In the genomic region with DNA sequence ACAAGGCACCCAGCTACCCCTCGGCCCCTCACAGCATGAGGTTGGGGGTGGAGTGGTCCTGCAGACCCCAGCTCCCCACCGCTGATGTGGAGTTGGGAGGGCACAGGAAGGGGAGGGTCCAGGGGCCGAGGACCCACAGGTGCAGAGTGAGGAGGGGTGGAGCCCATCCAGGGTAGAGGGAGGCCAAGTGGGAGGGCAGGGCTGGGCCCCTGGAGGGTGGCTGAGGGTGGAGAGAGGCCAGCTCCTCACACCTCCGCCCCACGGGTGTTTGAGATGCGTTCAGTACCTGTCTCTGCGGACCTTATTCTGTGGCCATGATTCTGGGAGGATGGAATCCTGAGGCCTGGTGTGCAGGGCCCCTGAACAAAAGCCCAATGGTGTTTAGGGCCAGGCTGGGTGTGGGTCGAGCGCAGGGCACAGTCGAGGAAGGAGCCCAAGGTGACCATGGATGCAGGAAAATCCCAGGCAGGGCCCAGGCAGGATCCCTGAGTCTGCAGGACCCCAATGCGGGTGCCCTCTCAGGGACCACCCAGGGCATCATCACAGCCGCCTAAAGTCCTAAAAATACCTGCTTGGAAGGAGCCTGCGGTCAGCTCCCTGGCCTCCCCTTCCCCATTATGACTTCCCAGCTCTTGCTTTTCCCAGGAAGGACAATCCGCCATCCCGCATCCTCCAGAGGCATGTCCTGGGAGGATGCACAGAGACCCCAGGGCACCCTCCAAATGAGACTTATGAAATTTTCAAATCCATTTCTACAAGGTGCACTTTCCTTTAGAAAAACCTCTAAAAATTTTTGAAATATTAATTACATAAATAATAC, we compare ENCODE assay signal across 27 cellular contexts.
"Had no signal": no experiment of that assay in that cellular context is flagged by ENCODE, and none has a peak within 500 bp of the region (broad histone marks: within the 10 kb centered on the region; RNA-seq: fewer than 3 reads in every experiment).

No MANE protein-coding gene starts in this region.

- H3K36me3 Mint-ChIP-seq: activated naive CD8-positive, alpha-beta T cell had no signal

- H3K4me1 ChIP-seq: Peyer's patch had no signal

- DNase-seq: activated CD4-positive, alpha-beta T cell treated with anti-CD3 and anti-CD28 coated beads for 48 hours; activated CD4-positive, alpha-beta T cell treated with anti-CD3 and anti-CD28 coated beads, Interleukin-2, amount 50 U/mL, for 4 hours; activated CD4-positive, CD25-positive, alpha-beta regulatory T cell treated with anti-CD3 and anti-CD28 coated beads, Interleukin-2, amount 50 U/mL, for 72 hours; activated CD8-positive, alpha-beta T cell treated with anti-CD3 and anti-CD28 coated beads, Interleukin-2, amount 10 ng/mL, durations not matched to agents 7 days and 5 days; activated naive CD4-positive, alpha-beta T cell treated with anti-CD3 and anti-CD28 coated beads for 36 hours; activated T-cell treated with anti-CD3 and anti-CD28 coated beads, Interleukin-2, amount 50 U/mL, for 72 hours; amygdala; brain microvascular endothelial cell; IMR-90; Kasumi-1; KBM-7; NCI-H1105 treated with DMSO at 0.1 percent for 48 hours; NCI-H1436 treated with DMSO at 0.1 percent for 48 hours; NCI-H187; NCI-H2081; NCI-H510A treated with DMSO at 0.1 percent for 48 hours; NCI-H69; NK-92 treated with Interleukin-12 subunit alpha and Interleukin-12 subunit beta, amount 100 ng/mL, for 24 hours; OCI-M1; Peyer's patch; SHP77; T-helper 17 cell; T-helper 9 cell had no signal

- ATAC-seq: activated CD8-positive, alpha-beta T cell treated with anti-CD3 and anti-CD28 coated beads, Interleukin-2, amount 10 ng/mL, durations not matched to agents 7 days and 5 days; activated T-cell treated with anti-CD3 and anti-CD28 coated beads, Interleukin-2, amount 50 U/mL, for 72 hours; T-helper 17 cell; WTC11 had no signal

- H3K27me3 Mint-ChIP-seq: activated naive CD8-positive, alpha-beta T cell had no signal

- H3K9me3 Mint-ChIP-seq: activated naive CD4-positive, alpha-beta T cell treated with anti-CD3 and anti-CD28 coated beads for 36 hours; activated T-cell treated with anti-CD3 and anti-CD28 coated beads, Interleukin-2, amount 50 U/mL, for 72 hours had no signal

- H3K4me3 ChIP-seq: cardiac muscle cell, Peyer's patch had no signal

- H3K4me3 Mint-ChIP-seq: activated CD8-positive, alpha-beta T cell treated with anti-CD3 and anti-CD28 coated beads, Interleukin-2, amount 10 ng/mL, durations not matched to agents 7 days and 5 days; activated naive CD4-positive, alpha-beta T cell treated with anti-CD3 and anti-CD28 coated beads for 36 hours; activated naive CD8-positive, alpha-beta T cell; activated T-cell treated with anti-CD3 and anti-CD28 coated beads, Interleukin-2, amount 50 U/mL, for 72 hours; T-helper 17 cell; WTC11 had no signal

- H3K27ac Mint-ChIP-seq: activated CD8-positive, alpha-beta T cell treated with anti-CD3 and anti-CD28 coated beads, Interleukin-2, amount 10 ng/mL, durations not matched to agents 7 days and 5 days; activated naive CD4-positive, alpha-beta T cell treated with anti-CD3 and anti-CD28 coated beads for 36 hours; activated naive CD8-positive, alpha-beta T cell; activated T-cell treated with anti-CD3 and anti-CD28 coated beads, Interleukin-2, amount 50 U/mL, for 72 hours; T-helper 17 cell; WTC11 had no signal

- H3K27ac ChIP-seq: brain microvascular endothelial cell, cardiac muscle cell, Peyer's patch, RWPE1 had no signal

- H3K36me3 ChIP-seq: brain microvascular endothelial cell, cardiac muscle cell, Peyer's patch had no signal

- H3K9me3 ChIP-seq: Peyer's patch had no signal

- H3K4me1 Mint-ChIP-seq: T-helper 17 cell had no signal

- H3K27me3 ChIP-seq: brain microvascular endothelial cell, cardiac muscle cell, Peyer's patch had no signal
